Comparison of ENCODE assay signal across 22 cellular contexts in the genomic region with DNA sequence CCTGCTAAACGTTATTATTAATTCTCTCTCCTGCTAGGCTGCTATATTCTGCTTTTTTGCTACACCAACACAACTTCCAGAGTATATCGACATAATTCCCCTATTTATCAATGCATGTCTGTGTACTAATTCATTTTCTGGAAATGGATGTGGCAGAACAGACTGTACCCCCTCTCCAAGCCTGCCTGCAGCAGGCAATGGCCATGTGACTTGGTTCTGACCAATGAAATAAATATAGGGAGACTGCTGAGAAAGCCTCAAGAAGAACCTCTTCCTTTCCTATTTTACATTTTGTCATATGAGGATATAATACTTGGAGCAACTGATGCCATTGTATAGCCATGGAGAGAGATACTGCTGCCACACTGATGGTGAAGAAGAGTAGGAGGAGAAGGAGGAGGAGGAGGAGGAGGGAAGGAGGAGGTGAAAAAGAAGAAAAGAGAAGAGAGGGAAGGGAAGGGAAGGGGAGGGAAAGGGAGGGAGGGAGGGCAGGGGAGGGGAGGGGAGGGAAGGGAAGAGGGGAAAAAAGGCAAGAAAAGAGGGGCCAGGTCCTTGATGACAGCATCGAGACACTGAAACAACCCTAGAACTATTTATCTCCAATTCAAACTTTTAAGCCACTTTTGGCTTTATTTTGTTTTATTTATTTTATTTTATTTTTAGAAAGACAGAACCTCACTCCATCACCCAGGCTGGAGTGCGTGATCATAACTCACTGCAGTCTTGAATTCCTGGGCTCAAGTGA. TPM values are rescaled to one million over a fixed set of nuclear protein-coding genes. Genes with fewer than 3 reads are reported as not detected.
"Had no signal": no experiment of that assay in that cellular context is flagged by ENCODE, and none has a peak within 500 bp of the region (broad histone marks: within the 10 kb centered on the region; RNA-seq: fewer than 3 reads in every experiment).

No MANE protein-coding gene starts in this region.

- H3K4me1 ChIP-seq: foreskin keratinocyte, heart left ventricle, parathyroid adenoma, psoas muscle, stomach, transverse colon had no signal

- H3K4me3 ChIP-seq: heart left ventricle, lung, psoas muscle, sigmoid colon, skin epidermis, stomach, thoracic aorta, transverse colon had no signal

- DNase-seq: cerebellar nuclear complex; effector memory CD8-positive, alpha-beta T cell; foreskin keratinocyte; heart left ventricle; hippocampal formation; left colon; left ventricle myocardium superior; mesenchymal stem cell; naive thymus-derived CD4-positive, alpha-beta T cell; nephron progenitor cell; psoas muscle; retina; sigmoid colon; stimulated activated naive CD4-positive, alpha-beta T cell; stomach; substantia nigra; transverse colon had no signal

- H3K36me3 ChIP-seq: heart left ventricle, sigmoid colon, stomach, thoracic aorta, transverse colon had no signal

- H3K9ac ChIP-seq: parathyroid adenoma had no signal

- FAIRE-seq: colon had no signal

- H3K79me2 ChIP-seq: parathyroid adenoma had no signal

- H3K27ac ChIP-seq: foreskin keratinocyte, heart left ventricle, parathyroid adenoma, psoas muscle, sigmoid colon, skin epidermis, stomach, thoracic aorta, transverse colon had no signal

- ATAC-seq: effector memory CD8-positive, alpha-beta T cell; foreskin keratinocyte; heart left ventricle; left colon; left ventricle myocardium superior; naive thymus-derived CD4-positive, alpha-beta T cell; psoas muscle had no signal

- H3K27me3 ChIP-seq: foreskin keratinocyte, heart left ventricle, sigmoid colon, stomach, transverse colon had no signal

- H2AFZ ChIP-seq: parathyroid adenoma had no signal

- H3K9me3 ChIP-seq: heart left ventricle, psoas muscle, sigmoid colon, stomach, thoracic aorta, transverse colon had no signal

RNA-seq across cellular contexts. Expression of a gene that starts 57.0 kb away (rescaled TPM):
- polyA plus RNA-seq: naive thymus-derived CD4-positive, alpha-beta T cell had no signal
